8 cellular contexts compared by ENCODE assay signal in genomic region chr15:94582368-94582767, GRCh38.
DNase-seq lines count a peak whose midpoint lies in the region; ATAC-seq and TF ChIP-seq lines count a peak whose summit lies in the region.

No MANE protein-coding gene starts in this region.

- H3K27me3 ChIP-seq in adrenal gland, result no peaks in the 10 kb centered on the region
- no peaks in the 10 kb centered on the region for H3K27me3 ChIP-seq in psoas muscle (ENCODE audit: insufficient read depth in 3 of 3, low read length in 2 of 3)

- H3K4me1 Mint-ChIP-seq in activated CD4-positive, alpha-beta T cell treated with anti-CD3 and anti-CD28 coated beads for 36 hours, result peaks cover 25% of the 10 kb centered on the region

- H3K4me1 ChIP-seq in adrenal gland (replicated peaks in 1 of 2), result no peaks in the 10 kb centered on the region
- no peaks in the 10 kb centered on the region for H3K4me1 ChIP-seq in mucosa of descending colon (ENCODE audit: low read depth)
- no peaks in the 10 kb centered on the region for H3K4me1 ChIP-seq in psoas muscle

- H3K36me3 ChIP-seq in adrenal gland (replicated peaks in 1 of 2), result no peaks in the 10 kb centered on the region
- H3K36me3 ChIP-seq in mucosa of descending colon (ENCODE audit: low read depth), result no peaks in the 10 kb centered on the region
- no peaks in the 10 kb centered on the region for H3K36me3 ChIP-seq in psoas muscle (ENCODE audit: insufficient read depth in 1 of 2, low read depth in 1 of 2)

- no peak overlapping the region for H3K27ac ChIP-seq in adrenal gland
- no peak overlapping the region for H3K27ac ChIP-seq in psoas muscle

- no peak overlapping the region for H3K4me3 Mint-ChIP-seq in activated CD4-positive, alpha-beta T cell treated with anti-CD3 and anti-CD28 coated beads for 36 hours

- WGBS in adrenal gland, 4 donors, result 42 to 66% (median 57%) methylated on average over 3 of the region's 3 CpGs
- WGBS in psoas muscle, 3 donors, result 33 to 39% (median 36%) methylated on average over 3 of the region's 3 CpGs

- H3K9me3 ChIP-seq in adrenal gland (replicated peaks in 1 of 3) (no peaks in the 10 kb centered on the region), mucosa of descending colon (no peaks in the 10 kb centered on the region), psoas muscle (no peaks in the 10 kb centered on the region)

- POLR2A ChIA-PET in activated CD4-positive, alpha-beta T cell treated with anti-CD3 and anti-CD28 coated beads for 36 hours (lab: Charles Lee), result no interaction called here

- CTCF ChIA-PET in activated CD4-positive, alpha-beta T cell treated with anti-CD3 and anti-CD28 coated beads for 36 hours (lab: Charles Lee), result interaction anchor here (0.7 to 0.8 kb wide), 2 partner anchors 9 to 10 kb away, joined by 3 read pairs; no protein-coding TSS in a partner anchor

- peak; percentile 62 for DNase-seq in activated CD4-positive, alpha-beta T cell treated with anti-CD3 and anti-CD28 coated beads for 36 hours
- no peak for DNase-seq in activated CD4-positive, alpha-beta T cell treated with anti-CD3 and anti-CD28 coated beads for 1 hour
- DNase-seq in LNCaP clone FGC (ENCODE audit: low read depth) (peak; percentile 6), adrenal gland (peak in 5 of 7 donors; percentile 14 to 60 (median 30)), mucosa of descending colon (peak in 2 of 3 donors; percentile 32 to 33), NCI-H1436 (lab: John Stamatoyannopoulos, UW) (no peak), psoas muscle (no peak)

- intact Hi-C loops in activated CD4-positive, alpha-beta T cell treated with anti-CD3 and anti-CD28 coated beads for 36 hours (cut with DNase I, micrococcal nuclease), result loop anchor here (2.0 to 10.0 kb wide), 3 partner anchors 710 to 1752 kb away; partner anchors contain the start of gene NR2F2 (in 1 of the 2)
- intact Hi-C loops in adrenal gland (cut with DNase I), result no loop called here
- intact Hi-C loops in mucosa of descending colon (cut with DNase I, micrococcal nuclease), result no loop called here
- intact Hi-C loops in psoas muscle (cut with DNase I), result no loop called here

- no peaks in the 10 kb centered on the region for H3K36me3 Mint-ChIP-seq in activated CD4-positive, alpha-beta T cell treated with anti-CD3 and anti-CD28 coated beads for 36 hours (ENCODE audit: low read depth)

- TF ChIP-seq CTCF in LNCaP clone FGC (IDR thresholded peaks at IDR 0.05; ENCODE audit: control insufficient read depth, extremely low read depth, insufficient read depth), result peak; percentile 56
- TF ChIP-seq CTCF in adrenal gland (IDR thresholded peaks at IDR 0.05), result peak in 5 of 6 experiments; percentile 14 to 47 (median 33)
- TF ChIP-seq CTCF in mucosa of descending colon (IDR thresholded peaks at IDR 0.05), result no peak
- no peak for TF ChIP-seq CTCF in psoas muscle (IDR thresholded peaks at IDR 0.05)

- peak; percentile 57 for ATAC-seq in activated CD4-positive, alpha-beta T cell treated with anti-CD3 and anti-CD28 coated beads for 36 hours
- peak; percentile 51 for ATAC-seq in GM21529 (IDR thresholded peaks at IDR 0.05; ENCODE audit: unreplicated experiment)
- ATAC-seq in mucosa of descending colon, result peak; percentile 32
- ATAC-seq in psoas muscle, result no peak

- no peak overlapping the region for H3K27ac Mint-ChIP-seq in activated CD4-positive, alpha-beta T cell treated with anti-CD3 and anti-CD28 coated beads for 36 hours

- no peak for TF ChIP-seq POLR2A in adrenal gland (IDR thresholded peaks at IDR 0.05)

- H3K27me3 Mint-ChIP-seq in activated CD4-positive, alpha-beta T cell treated with anti-CD3 and anti-CD28 coated beads for 36 hours, result peaks cover 68% of the 10 kb centered on the region

- H3K9me3 Mint-ChIP-seq in activated CD4-positive, alpha-beta T cell treated with anti-CD3 and anti-CD28 coated beads for 36 hours (ENCODE audit: low read depth), result no peaks in the 10 kb centered on the region

- H3K4me3 ChIP-seq in LNCaP clone FGC (ENCODE audit: low read depth, low read length) (no peak overlapping the region), adrenal gland (no peak overlapping the region), mucosa of descending colon (no peak overlapping the region), psoas muscle (no peak overlapping the region)

Comparison
In these comparisons a context has a peak if more than half of its experiments do, and no peak if none do; other contexts are left out.
1. DNase-seq: peak in activated CD4-positive, alpha-beta T cell treated with anti-CD3 and anti-CD28 coated beads for 36 hours (single experiment), LNCaP clone FGC (single experiment), adrenal gland (5 of 7) and mucosa of descending colon (2 of 3); none in activated CD4-positive, alpha-beta T cell treated with anti-CD3 and anti-CD28 coated beads for 1 hour (single experiment), NCI-H1436 (single experiment) and psoas muscle (0 of 2).
2. ATAC-seq: peak in activated CD4-positive, alpha-beta T cell treated with anti-CD3 and anti-CD28 coated beads for 36 hours (single experiment), GM21529 (single experiment) and mucosa of descending colon (single experiment); none in psoas muscle (0 of 4).
3. CTCF ChIP-seq: peak in LNCaP clone FGC (single experiment) and adrenal gland (5 of 6); none in mucosa of descending colon (single experiment) and psoas muscle (single experiment).
4. intact Hi-C loops: an anchor here in activated CD4-positive, alpha-beta T cell treated with anti-CD3 and anti-CD28 coated beads for 36 hours (2.0 to 10.0 kb wide); none called in adrenal gland, mucosa of descending colon and psoas muscle.